ENCODE assay signal across 2 cellular contexts in genomic region chr16:53881371-53881770, GRCh38.
TF ChIP-seq lines count a peak whose summit lies in the region.

No MANE protein-coding gene starts in this region.

TF ChIP-seq in A549, 52 proteins besides CTCF, POLR2A, EP300 and RAD21:
- peak; percentile 55; the same call in 1 of the 2 replicates for TF ChIP-seq JUNB (IDR thresholded peaks at IDR 0.05)
- TF ChIP-seq MYC (IDR thresholded peaks at IDR 0.05; ENCODE audit: borderline replicate concordance, low read length) = no peak
- TF ChIP-seq HEYL (CRISPR knock-in tag; IDR thresholded peaks at IDR 0.05) = no peak
- TF ChIP-seq FOXS1 (CRISPR knock-in tag; IDR thresholded peaks at IDR 0.05) = no peak
- peak; percentile 32; the same call in 1 of the 3 replicates for TF ChIP-seq SMC3 (IDR thresholded peaks at IDR 0.05)
- TF ChIP-seq USF2 (IDR thresholded peaks at IDR 0.05) = no peak
- TF ChIP-seq PBX3 (IDR thresholded peaks at IDR 0.05) = no peak
- no peak for TF ChIP-seq ZSCAN20 (CRISPR knock-in tag; IDR thresholded peaks at IDR 0.05)
- no peak for TF ChIP-seq ZFP36 (IDR thresholded peaks at IDR 0.05; ENCODE audit: borderline replicate concordance, partially characterized antibody)
- no peak for TF ChIP-seq TP53 (CRISPR knock-in tag; IDR thresholded peaks at IDR 0.05)
- no peak for TF ChIP-seq KDM5A (IDR thresholded peaks at IDR 0.05)
- TF ChIP-seq CBX8 (IDR thresholded peaks at IDR 0.05) = no peak
- TF ChIP-seq ESRRA (IDR thresholded peaks at IDR 0.05; ENCODE audit: borderline replicate concordance, low read length) = no peak
- TF ChIP-seq SREBF2 (IDR thresholded peaks at IDR 0.05) = no peak
- TF ChIP-seq, protein P1, sequence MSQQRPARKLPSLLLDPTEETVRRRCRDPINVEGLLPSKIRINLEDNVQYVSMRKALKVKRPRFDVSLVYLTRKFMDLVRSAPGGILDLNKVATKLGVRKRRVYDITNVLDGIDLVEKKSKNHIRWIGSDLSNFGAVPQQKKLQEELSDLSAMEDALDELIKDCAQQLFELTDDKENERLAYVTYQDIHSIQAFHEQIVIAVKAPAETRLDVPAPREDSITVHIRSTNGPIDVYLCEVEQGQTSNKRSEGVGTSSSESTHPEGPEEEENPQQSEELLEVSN (IDR thresholded peaks at IDR 0.05; ENCODE audit: borderline replicate concordance, low read depth) = no peak
- TF ChIP-seq FOSL2 (IDR thresholded peaks at IDR 0.05) = peak; percentile 25; the same call in 1 of the 2 replicates
- peak; percentile 53; the same call in 1 of the 2 replicates for TF ChIP-seq FOSL2 (CRISPR knock-in tag; IDR thresholded peaks at IDR 0.05)
- no peak for TF ChIP-seq HOXB5 (CRISPR knock-in tag; IDR thresholded peaks at IDR 0.05)
- TF ChIP-seq EHF (CRISPR knock-in tag; IDR thresholded peaks at IDR 0.05) = no peak
- TF ChIP-seq HES2 (IDR thresholded peaks at IDR 0.05) = peak; percentile 72
- TF ChIP-seq JUN (IDR thresholded peaks at IDR 0.05) = peak in 1 of 2 experiments; percentile 71; a peak in 2 of 5 replicates
- TF ChIP-seq CBX2 (IDR thresholded peaks at IDR 0.05; ENCODE audit: borderline replicate concordance, low read depth) = no peak
- no peak for TF ChIP-seq HDAC2 (IDR thresholded peaks at IDR 0.05)
- no peak for TF ChIP-seq FOSB (CRISPR knock-in tag; IDR thresholded peaks at IDR 0.05)
- no peak for TF ChIP-seq KDM1A (IDR thresholded peaks at IDR 0.05; ENCODE audit: low read depth)
- TF ChIP-seq CHD4 (IDR thresholded peaks at IDR 0.05; ENCODE audit: borderline replicate concordance) = no peak
- TF ChIP-seq CEBPB (IDR thresholded peaks at IDR 0.05) = peak in 1 of 2 experiments; percentile 93; a peak in 2 of 4 replicates
- TF ChIP-seq HOXA7 (CRISPR knock-in tag; IDR thresholded peaks at IDR 0.05) = no peak
- no peak for TF ChIP-seq HMGXB4 (CRISPR knock-in tag; IDR thresholded peaks at IDR 0.05; ENCODE audit: borderline replicate concordance)
- TF ChIP-seq, protein P2, sequence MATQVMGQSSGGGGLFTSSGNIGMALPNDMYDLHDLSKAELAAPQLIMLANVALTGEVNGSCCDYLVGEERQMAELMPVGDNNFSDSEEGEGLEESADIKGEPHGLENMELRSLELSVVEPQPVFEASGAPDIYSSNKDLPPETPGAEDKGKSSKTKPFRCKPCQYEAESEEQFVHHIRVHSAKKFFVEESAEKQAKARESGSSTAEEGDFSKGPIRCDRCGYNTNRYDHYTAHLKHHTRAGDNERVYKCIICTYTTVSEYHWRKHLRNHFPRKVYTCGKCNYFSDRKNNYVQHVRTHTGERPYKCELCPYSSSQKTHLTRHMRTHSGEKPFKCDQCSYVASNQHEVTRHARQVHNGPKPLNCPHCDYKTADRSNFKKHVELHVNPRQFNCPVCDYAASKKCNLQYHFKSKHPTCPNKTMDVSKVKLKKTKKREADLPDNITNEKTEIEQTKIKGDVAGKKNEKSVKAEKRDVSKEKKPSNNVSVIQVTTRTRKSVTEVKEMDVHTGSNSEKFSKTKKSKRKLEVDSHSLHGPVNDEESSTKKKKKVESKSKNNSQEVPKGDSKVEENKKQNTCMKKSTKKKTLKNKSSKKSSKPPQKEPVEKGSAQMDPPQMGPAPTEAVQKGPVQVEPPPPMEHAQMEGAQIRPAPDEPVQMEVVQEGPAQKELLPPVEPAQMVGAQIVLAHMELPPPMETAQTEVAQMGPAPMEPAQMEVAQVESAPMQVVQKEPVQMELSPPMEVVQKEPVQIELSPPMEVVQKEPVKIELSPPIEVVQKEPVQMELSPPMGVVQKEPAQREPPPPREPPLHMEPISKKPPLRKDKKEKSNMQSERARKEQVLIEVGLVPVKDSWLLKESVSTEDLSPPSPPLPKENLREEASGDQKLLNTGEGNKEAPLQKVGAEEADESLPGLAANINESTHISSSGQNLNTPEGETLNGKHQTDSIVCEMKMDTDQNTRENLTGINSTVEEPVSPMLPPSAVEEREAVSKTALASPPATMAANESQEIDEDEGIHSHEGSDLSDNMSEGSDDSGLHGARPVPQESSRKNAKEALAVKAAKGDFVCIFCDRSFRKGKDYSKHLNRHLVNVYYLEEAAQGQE (IDR thresholded peaks at IDR 0.05) = no peak

TF ChIP-seq in HCT116, 20 proteins besides CTCF, POLR2A, EP300 and RAD21:
- TF ChIP-seq ZFX (IDR thresholded peaks at IDR 0.05) = no peak
- TF ChIP-seq FOSL1 (IDR thresholded peaks at IDR 0.05; ENCODE audit: low read depth) = 0 out of 2 replicates have a peak, but pooled peaks have one; percentile 31
- TF ChIP-seq EZH2 (IDR thresholded peaks at IDR 0.05) = no peak
- TF ChIP-seq, protein P2 (IDR thresholded peaks at IDR 0.05; ENCODE audit: low read depth) = no peak
- TF ChIP-seq EZH2phosphoT487 (IDR thresholded peaks at IDR 0.05; ENCODE audit: borderline replicate concordance) = no peak
- TF ChIP-seq ZNF274 (IDR thresholded peaks at IDR 0.05; ENCODE audit: low read depth, low read length) = no peak
- TF ChIP-seq, protein P3, sequence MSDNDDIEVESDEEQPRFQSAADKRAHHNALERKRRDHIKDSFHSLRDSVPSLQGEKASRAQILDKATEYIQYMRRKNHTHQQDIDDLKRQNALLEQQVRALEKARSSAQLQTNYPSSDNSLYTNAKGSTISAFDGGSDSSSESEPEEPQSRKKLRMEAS (IDR thresholded peaks at IDR 0.05) = peak; percentile 35; the same call in 1 of the 2 replicates
- no peak for TF ChIP-seq YY1 (IDR thresholded peaks at IDR 0.05; ENCODE audit: extremely low read depth, insufficient replicate concordance, low read depth, low read length)
- TF ChIP-seq CEBPB (IDR thresholded peaks at IDR 0.05; ENCODE audit: low read depth) = peak; percentile 91
- TF ChIP-seq SP1 (IDR thresholded peaks at IDR 0.05; ENCODE audit: low read depth) = no peak
- TF ChIP-seq TCF7L2 (IDR thresholded peaks at IDR 0.05; ENCODE audit: borderline replicate concordance, extremely low read depth, insufficient read depth, insufficient read length) = no peak
- no peak for TF ChIP-seq CBX3 (IDR thresholded peaks at IDR 0.05; ENCODE audit: low read depth)
- TF ChIP-seq, protein P4, sequence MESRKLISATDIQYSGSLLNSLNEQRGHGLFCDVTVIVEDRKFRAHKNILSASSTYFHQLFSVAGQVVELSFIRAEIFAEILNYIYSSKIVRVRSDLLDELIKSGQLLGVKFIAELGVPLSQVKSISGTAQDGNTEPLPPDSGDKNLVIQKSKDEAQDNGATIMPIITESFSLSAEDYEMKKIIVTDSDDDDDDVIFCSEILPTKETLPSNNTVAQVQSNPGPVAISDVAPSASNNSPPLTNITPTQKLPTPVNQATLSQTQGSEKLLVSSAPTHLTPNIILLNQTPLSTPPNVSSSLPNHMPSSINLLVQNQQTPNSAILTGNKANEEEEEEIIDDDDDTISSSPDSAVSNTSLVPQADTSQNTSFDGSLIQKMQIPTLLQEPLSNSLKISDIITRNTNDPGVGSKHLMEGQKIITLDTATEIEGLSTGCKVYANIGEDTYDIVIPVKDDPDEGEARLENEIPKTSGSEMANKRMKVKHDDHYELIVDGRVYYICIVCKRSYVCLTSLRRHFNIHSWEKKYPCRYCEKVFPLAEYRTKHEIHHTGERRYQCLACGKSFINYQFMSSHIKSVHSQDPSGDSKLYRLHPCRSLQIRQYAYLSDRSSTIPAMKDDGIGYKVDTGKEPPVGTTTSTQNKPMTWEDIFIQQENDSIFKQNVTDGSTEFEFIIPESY (IDR thresholded peaks at IDR 0.05; ENCODE audit: extremely low read depth, insufficient replicate concordance, low read length) = no peak
- TF ChIP-seq SIN3A (IDR thresholded peaks at IDR 0.05; ENCODE audit: low read depth) = no peak
- TF ChIP-seq POLR2AphosphoS5 (IDR thresholded peaks at IDR 0.05; ENCODE audit: low read depth, low read length) = no peak
- no peak for TF ChIP-seq ATF3 (IDR thresholded peaks at IDR 0.05)
- 0 out of 2 replicates have a peak, but pooled peaks have one; percentile 25 for TF ChIP-seq JUND (IDR thresholded peaks at IDR 0.05)
